25 cellular contexts compared by ENCODE assay signal in genomic region chr6:150371356-150371755, GRCh38. TPM values are rescaled to one million over a fixed set of nuclear protein-coding genes. Genes with fewer than 3 reads are reported as not detected.
DNase-seq lines count a peak whose midpoint lies in the region; ATAC-seq and TF ChIP-seq lines count a peak whose summit lies in the region.
"Had no signal": no experiment of that assay in that cellular context is flagged by ENCODE, and none has a peak within 500 bp of the region (broad histone marks: within the 10 kb centered on the region; RNA-seq: fewer than 3 reads in every experiment).

No MANE protein-coding gene starts in this region.

- H3K9me3 ChIP-seq in esophagus muscularis mucosa = no peaks in the 10 kb centered on the region
- H3K9me3 ChIP-seq: BE2C, BLaER1 had no signal

- no peak for TF ChIP-seq POLR2A in esophagus muscularis mucosa (IDR thresholded peaks at IDR 0.05; ENCODE audit: low read depth)

- WGBS in esophagus muscularis mucosa = 94% methylated on average over 2 of the region's 2 CpGs

- H3K27me3 Mint-ChIP-seq in osteocyte (ENCODE audit: unreplicated experiment) = peaks cover 25% of the 10 kb centered on the region
- peaks cover 10% of the 10 kb centered on the region for H3K27me3 Mint-ChIP-seq in activated T-cell treated with anti-CD3 and anti-CD28 coated beads, Interleukin-2, amount 50 U/mL, for 4 hours (ENCODE audit: low read depth)
- H3K27me3 Mint-ChIP-seq: CD4-positive, CD25-positive, alpha-beta regulatory T cell had no signal

- peak; percentile 45 for DNase-seq in esophagus muscularis mucosa (ENCODE audit: extremely low spot score)
- peak; percentile 34 for DNase-seq in osteocyte (ENCODE audit: extremely low spot score, unreplicated experiment)
- no peak for DNase-seq in activated T-cell treated with anti-CD3 and anti-CD28 coated beads, Interleukin-2, amount 50 U/mL, for 4 hours
- no peak for DNase-seq in stimulated activated CD4-positive, alpha-beta T cell treated with anti-CD3 and anti-CD28 coated beads, Interleukin-4, amount 100 ng/mL, for 4 hours
- DNase-seq: 8988T; ACHN; BE2C; C1 segment of cervical spinal cord; CD4-positive, alpha-beta memory T cell; CD4-positive, CD25-positive, alpha-beta regulatory T cell; CD8-positive, alpha-beta memory T cell; COR-L47; DMS 273 treated with DMSO at 0.1 percent for 48 hours; DMS153; DMS53; DMS79; DND-41; EL; GDM1 had no signal

- TF ChIP-seq EP300 in esophagus muscularis mucosa (IDR thresholded peaks at IDR 0.05) = no peak

- H3K27me3 ChIP-seq in esophagus muscularis mucosa = no peaks in the 10 kb centered on the region
- H3K27me3 ChIP-seq: BE2C, BLaER1 had no signal

- no peak overlapping the region for H3K27ac Mint-ChIP-seq in osteocyte (ENCODE audit: unreplicated experiment)
- H3K27ac Mint-ChIP-seq: CD14-positive monocyte; CD4-positive, alpha-beta memory T cell; CD4-positive, CD25-positive, alpha-beta regulatory T cell; CD8-positive, alpha-beta memory T cell had no signal

- H3K9me3 Mint-ChIP-seq in osteocyte (ENCODE audit: unreplicated experiment) = no peaks in the 10 kb centered on the region
- no peaks in the 10 kb centered on the region for H3K9me3 Mint-ChIP-seq in activated T-cell treated with anti-CD3 and anti-CD28 coated beads, Interleukin-2, amount 50 U/mL, for 4 hours
- H3K9me3 Mint-ChIP-seq: CD4-positive, alpha-beta memory T cell; CD8-positive, alpha-beta memory T cell had no signal

- no peaks in the 10 kb centered on the region for H3K36me3 Mint-ChIP-seq in osteocyte (ENCODE audit: unreplicated experiment)
- H3K36me3 Mint-ChIP-seq in activated T-cell treated with anti-CD3 and anti-CD28 coated beads, Interleukin-2, amount 50 U/mL, for 4 hours (ENCODE audit: insufficient read depth) = no peaks in the 10 kb centered on the region
- H3K36me3 Mint-ChIP-seq: CD14-positive monocyte; CD4-positive, alpha-beta memory T cell; CD4-positive, CD25-positive, alpha-beta regulatory T cell; CD8-positive, alpha-beta memory T cell had no signal

- H3K4me3 Mint-ChIP-seq in osteocyte (ENCODE audit: unreplicated experiment) = no peak overlapping the region
- H3K4me3 Mint-ChIP-seq in activated T-cell treated with anti-CD3 and anti-CD28 coated beads, Interleukin-2, amount 50 U/mL, for 4 hours = no peak overlapping the region
- H3K4me3 Mint-ChIP-seq: CD14-positive monocyte; CD4-positive, alpha-beta memory T cell; CD4-positive, CD25-positive, alpha-beta regulatory T cell; CD8-positive, alpha-beta memory T cell had no signal

- intact Hi-C loops in esophagus muscularis mucosa (cut with DNase I) = no loop called here

- TF ChIP-seq CTCF in esophagus muscularis mucosa (IDR thresholded peaks at IDR 0.05) = no peak
- TF ChIP-seq CTCF in osteocyte (IDR thresholded peaks at IDR 0.05) = no peak

- H3K4me1 ChIP-seq in esophagus muscularis mucosa = peaks cover 0 to 10% (median 10%) of the 10 kb centered on the region in 4 donors
- H3K4me1 ChIP-seq: BE2C, BLaER1 had no signal

- ATAC-seq in activated T-cell treated with anti-CD3 and anti-CD28 coated beads, Interleukin-2, amount 50 U/mL, for 4 hours = no peak
- no peak for ATAC-seq in HG03354 (IDR thresholded peaks at IDR 0.05; ENCODE audit: poor library complexity, severe bottlenecking, unreplicated experiment)
- ATAC-seq: GM12878 had no signal

- no peak overlapping the region for H3K27ac ChIP-seq in esophagus muscularis mucosa (replicated peaks in 1 of 4)
- H3K27ac ChIP-seq: BLaER1 had no signal

- no peak overlapping the region for H3K4me3 ChIP-seq in esophagus muscularis mucosa
- H3K4me3 ChIP-seq: BLaER1, GM12878 had no signal

- H3K4me1 Mint-ChIP-seq in osteocyte (ENCODE audit: unreplicated experiment) = no peaks in the 10 kb centered on the region
- no peaks in the 10 kb centered on the region for H3K4me1 Mint-ChIP-seq in activated T-cell treated with anti-CD3 and anti-CD28 coated beads, Interleukin-2, amount 50 U/mL, for 4 hours (ENCODE audit: low read depth)
- H3K4me1 Mint-ChIP-seq: CD14-positive monocyte; CD4-positive, alpha-beta memory T cell; CD4-positive, CD25-positive, alpha-beta regulatory T cell; CD8-positive, alpha-beta memory T cell had no signal

- H3K36me3 ChIP-seq in esophagus muscularis mucosa = no peaks in the 10 kb centered on the region
- H3K36me3 ChIP-seq: BE2C, BLaER1 had no signal

RNA-seq across cellular contexts. Expression of gene IYD, which starts 2.5 kb away (rescaled TPM):
- total RNA-seq in esophagus muscularis mucosa (not detected), osteocyte (not detected in 2 replicates)
- total RNA-seq in activated T-cell treated with anti-CD3 and anti-CD28 coated beads, Interleukin-2, amount 50 U/mL, for 4 hours = under 1 TPM in 1 of 3 donors, not detected in 2; 0.03 TPM
- total RNA-seq: A673; CD4-positive, alpha-beta memory T cell; CD4-positive, CD25-positive, alpha-beta regulatory T cell; CD8-positive, alpha-beta memory T cell; G401; GM12878 had no signal

Comparison
In these comparisons a context has a peak if more than half of its experiments do, and no peak if none do; other contexts are left out.
1. DNase-seq: peak in esophagus muscularis mucosa (single experiment) and osteocyte (single experiment); none in activated T-cell treated with anti-CD3 and anti-CD28 coated beads, Interleukin-2, amount 50 U/mL, for 4 hours (single experiment) and stimulated activated CD4-positive, alpha-beta T cell treated with anti-CD3 and anti-CD28 coated beads, Interleukin-4, amount 100 ng/mL, for 4 hours (0 of 2).